8 cellular contexts compared by ENCODE assay signal in the genomic region with DNA sequence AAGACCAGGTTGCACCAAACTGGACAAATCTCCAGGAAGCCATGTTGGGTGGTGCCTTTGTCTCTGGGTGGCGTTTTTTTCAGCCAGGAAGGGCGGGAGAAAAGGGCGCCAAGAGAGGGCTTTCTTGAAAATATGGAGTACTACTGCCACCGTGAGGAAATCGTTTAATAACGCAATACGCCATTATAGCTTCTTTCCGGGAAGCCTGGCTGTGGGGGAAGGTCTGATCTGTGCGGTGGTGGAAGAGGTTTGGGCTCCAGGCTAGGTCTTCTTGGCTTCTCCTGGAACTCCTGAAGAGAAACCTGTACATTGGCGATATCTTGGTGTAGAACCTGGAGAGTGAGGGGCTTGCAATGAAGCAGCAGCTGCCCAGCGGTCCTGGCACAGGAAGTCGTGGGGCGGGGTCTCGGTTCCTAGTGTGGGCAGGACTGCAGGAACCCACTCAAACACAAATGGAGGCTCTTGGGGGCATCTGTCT.
DNase-seq lines count a peak whose midpoint lies in the region; ATAC-seq, FAIRE-seq and TF ChIP-seq lines count a peak whose summit lies in the region.

No MANE protein-coding gene starts in this region.

- H3K27me3 ChIP-seq in K562 (ENCODE audit: control insufficient read depth in 2 of 2, insufficient read depth in 2 of 2, low read length in 2 of 2), result no peaks in the 10 kb centered on the region

- TF ChIP-seq EP300 in K562 (IDR thresholded peaks at IDR 0.05; ENCODE audit: low read length), result no peak

- H3K36me3 ChIP-seq in K562 (ENCODE audit: control insufficient read depth, insufficient read depth, low read length), result peaks cover 59% of the 10 kb centered on the region

- no peaks in the 10 kb centered on the region for H3K9me1 ChIP-seq in K562 (ENCODE audit: control insufficient read depth, insufficient read depth, low read length)

- peaks cover 3 to 28% (median 19%) of the 10 kb centered on the region in 7 donors for H3K9me3 Mint-ChIP-seq in CD14-positive monocyte
- H3K9me3 Mint-ChIP-seq in activated CD4-positive, alpha-beta T cell treated with anti-CD3 and anti-CD28 coated beads for 36 hours (ENCODE audit: low read depth), result no peaks in the 10 kb centered on the region

- peaks cover 0 to 2% (median 0%) of the 10 kb centered on the region in 3 donors for H3K27me3 Mint-ChIP-seq in CD14-positive monocyte (ENCODE audit: low read depth in 3 of 3)
- no peaks in the 10 kb centered on the region for H3K27me3 Mint-ChIP-seq in activated CD4-positive, alpha-beta T cell treated with anti-CD3 and anti-CD28 coated beads for 36 hours

- H3K36me3 Mint-ChIP-seq in CD14-positive monocyte, result peaks cover 11 to 17% of the 10 kb centered on the region in 2 donors
- H3K36me3 Mint-ChIP-seq in activated CD4-positive, alpha-beta T cell treated with anti-CD3 and anti-CD28 coated beads for 36 hours (ENCODE audit: low read depth), result peaks cover 20% of the 10 kb centered on the region

- CTCF ChIA-PET in K562 (lab: Yijun Ruan, JAX; ENCODE audit: low intra/inter-chr PET ratio), result no interaction called here
- CTCF ChIA-PET in activated CD4-positive, alpha-beta T cell treated with anti-CD3 and anti-CD28 coated beads for 36 hours (lab: Charles Lee), result no interaction called here

- no peaks in the 10 kb centered on the region for H3K4me1 Mint-ChIP-seq in CD14-positive monocyte
- no peaks in the 10 kb centered on the region for H3K4me1 Mint-ChIP-seq in activated CD4-positive, alpha-beta T cell treated with anti-CD3 and anti-CD28 coated beads for 36 hours

- WGBS in K562 (ENCODE audit: insufficient coverage, low coverage, missing lambda C conversion rate), result 53% methylated on average over 10 of the region's 14 CpGs

- intact Hi-C loops in CD14-positive monocyte (cut with micrococcal nuclease), result no loop called here
- intact Hi-C loops in K562 (cut with micrococcal nuclease), result no loop called here
- intact Hi-C loops in posterior vena cava (cut with DNase I), result no loop called here
- intact Hi-C loops in activated CD4-positive, alpha-beta T cell treated with anti-CD3 and anti-CD28 coated beads for 36 hours (cut with DNase I, micrococcal nuclease), result no loop called here

- H4K20me1 ChIP-seq in K562 (replicated peaks; ENCODE audit: control insufficient read depth, insufficient read depth, low read length), result no peaks in the 10 kb centered on the region

- peak; percentile 52 for FAIRE-seq in K562 (lab: Jason Lieb, UNC)

- H3K79me2 ChIP-seq in K562 (ENCODE audit: control insufficient read depth, insufficient read depth, low read length), result no peaks in the 10 kb centered on the region

- 0 out of 5 replicates have a peak, but pooled peaks cover 0 to 3% of the 10 kb centered on the region in 2 experiments for H3K4me1 ChIP-seq in K562 (replicated peaks in 1 of 2; ENCODE audit: control insufficient read depth in 2 of 2, insufficient read depth in 2 of 2, low read length in 2 of 2)

- TF ChIP-seq CTCF in CD14-positive monocyte (IDR thresholded peaks at IDR 0.05) (no peak), K562 (IDR thresholded peaks at IDR 0.05 in 2 of 3, conservative IDR thresholded peaks at IDR 0.05 in 1 of 3; ENCODE audit: insufficient read depth in 2 of 3, low read depth in 1 of 3, low read length in 3 of 3) (peak; percentile 25 to 52 (median 48); a peak in 5 of 6 replicates)

- in situ Hi-C loops in K562 (cut with MboI), result no loop called here

- H3K27ac Mint-ChIP-seq in CD14-positive monocyte, result peak overlapping the region in 5 of 7 donors; percentile 83 to 95 (median 86)
- no peak overlapping the region for H3K27ac Mint-ChIP-seq in activated CD4-positive, alpha-beta T cell treated with anti-CD3 and anti-CD28 coated beads for 36 hours

- TF ChIP-seq POLR2A in K562 (conservative IDR thresholded peaks at IDR 0.05), result no peak

- H3K4me2 ChIP-seq in K562 (ENCODE audit: insufficient read depth, low read length), result no peak overlapping the region

- POLR2A ChIA-PET in K562 (lab: Yijun Ruan, JAX), result no interaction called here
- POLR2A ChIA-PET in activated CD4-positive, alpha-beta T cell treated with anti-CD3 and anti-CD28 coated beads for 36 hours (lab: Charles Lee), result interaction anchor here (0.6 kb wide), 1 partner anchor 328 kb away, joined by 3 read pairs; no protein-coding TSS in a partner anchor

- peak overlapping the region; percentile 78 for H2AFZ ChIP-seq in K562 (ENCODE audit: low read depth, low read length)

- no peaks in the 10 kb centered on the region; the same call in none of the 2 replicates for H3K9me3 ChIP-seq in K562 (replicated peaks; ENCODE audit: control insufficient read depth, insufficient read depth, low read depth, low read length)

- no TSS peak for BruUV-seq in K562 (replicated peaks; lab: Mats Ljungman, UMichigan)

- H3K27ac ChIP-seq in K562 (ENCODE audit: extremely low read depth, low read depth, low read length), result peak overlapping the region; percentile 71

- no peak overlapping the region for H3K4me3 ChIP-seq in K562

- no peak overlapping the region for H3K4me3 Mint-ChIP-seq in CD14-positive monocyte
- H3K4me3 Mint-ChIP-seq in activated CD4-positive, alpha-beta T cell treated with anti-CD3 and anti-CD28 coated beads for 36 hours, result no peak overlapping the region

- DNase-seq in CD14-positive monocyte (ENCODE audit: low spot score), result no peak
- peak; percentile 20 for DNase-seq in NCI-H2171 (lab: John Stamatoyannopoulos, UW)
- DNase-seq in K562 (ENCODE audit: extremely low read depth in 1 of 4, low spot score in 3 of 4), result peak; percentile 40 to 78 (median 51)
- DNase-seq in posterior vena cava (ENCODE audit: low spot score), result peak; percentile 93
- no peak for DNase-seq in glomerular visceral epithelial cell (ENCODE audit: extremely low spot score)
- no peak for DNase-seq in GM03348 (ENCODE audit: low spot score)
- DNase-seq in activated CD4-positive, alpha-beta T cell treated with anti-CD3 and anti-CD28 coated beads for 36 hours, result no peak

- ATAC-seq in GM21360 (IDR thresholded peaks at IDR 0.05; ENCODE audit: unreplicated experiment) (peak; percentile 40), K562 (peak; percentile 91)
- ATAC-seq in activated CD4-positive, alpha-beta T cell treated with anti-CD3 and anti-CD28 coated beads for 36 hours, result no peak

- TF ChIP-seq RAD21 in K562 (CRISPR knock-in tag; conservative IDR thresholded peaks at IDR 0.05 in 1 of 2, IDR thresholded peaks at IDR 0.05 in 1 of 2), result peak; percentile 12 to 40; a peak in 2 of 4 replicates

- no peak overlapping the region for H3K9ac ChIP-seq in K562 (ENCODE audit: insufficient read depth in 1 of 2, low read depth in 2 of 2, low read length in 2 of 2)

TF ChIP-seq in K562, 482 proteins besides CTCF, POLR2A, EP300 and RAD21 (continues in another document):
- TF ChIP-seq MTA1 (IDR thresholded peaks at IDR 0.05; ENCODE audit: borderline replicate concordance) (no peak), HNRNPL (IDR thresholded peaks at IDR 0.05; ENCODE audit: low read depth, low read length) (no peak), ZNF121 (CRISPR knock-in tag; conservative IDR thresholded peaks at IDR 0.05) (no peak), CHD4 (IDR thresholded peaks at IDR 0.05; ENCODE audit: insufficient read depth, insufficient replicate concordance, low read depth, low read length, poor library complexity, severe bottlenecking) (no peak), NR2C2 (CRISPR knock-in tag; IDR thresholded peaks at IDR 0.05) (no peak), NR2C2 (tag; IDR thresholded peaks at IDR 0.05) (no peak), YY1 (IDR thresholded peaks at IDR 0.05; ENCODE audit: borderline replicate concordance in 1 of 3, control insufficient read depth in 1 of 3, extremely low read depth in 1 of 3, insufficient read depth in 3 of 3, insufficient read length in 1 of 3, insufficient replicate concordance in 2 of 3, low read depth in 1 of 3, low read length in 2 of 3) (peak in 2 of 3 experiments; percentile 55 to 86), GTF2A2 (tag; IDR thresholded peaks at IDR 0.05) (no peak), NEUROD1 (IDR thresholded peaks at IDR 0.05; ENCODE audit: borderline replicate concordance, low read depth, low read length, partially characterized antibody) (peak; percentile 67), SMC3 (conservative IDR thresholded peaks at IDR 0.05; ENCODE audit: insufficient read depth, low read depth, low read length) (0 out of 2 replicates have a peak, but pooled peaks have one; percentile 17), ZBTB33 (CRISPR knock-in tag; IDR thresholded peaks at IDR 0.05) (peak; percentile 81), TRIM24 (IDR thresholded peaks at IDR 0.05) (no peak), CBX3 (IDR thresholded peaks at IDR 0.05; ENCODE audit: borderline replicate concordance in 1 of 2, low read length in 2 of 2) (0 out of 3 replicates have a peak, but pooled peaks of 1 of the 2 experiments have one; percentile 43), EGR1 (conservative IDR thresholded peaks at IDR 0.05) (peak; percentile 50; the same call in 1 of the 2 replicates), TCF15 (CRISPR knock-in tag; IDR thresholded peaks at IDR 0.05) (no peak), ZNF384 (IDR thresholded peaks at IDR 0.05; ENCODE audit: low read depth, low read length) (peak; percentile 100)

Comparison
In these comparisons a context has a peak if more than half of its experiments do, and no peak if none do; other contexts are left out.
1. DNase-seq: peak in NCI-H2171 (single experiment), K562 (4 of 4) and posterior vena cava (single experiment); none in CD14-positive monocyte (single experiment), glomerular visceral epithelial cell (single experiment), GM03348 (single experiment) and activated CD4-positive, alpha-beta T cell treated with anti-CD3 and anti-CD28 coated beads for 36 hours (single experiment).